8 cellular contexts compared by ENCODE assay signal in the genomic region with DNA sequence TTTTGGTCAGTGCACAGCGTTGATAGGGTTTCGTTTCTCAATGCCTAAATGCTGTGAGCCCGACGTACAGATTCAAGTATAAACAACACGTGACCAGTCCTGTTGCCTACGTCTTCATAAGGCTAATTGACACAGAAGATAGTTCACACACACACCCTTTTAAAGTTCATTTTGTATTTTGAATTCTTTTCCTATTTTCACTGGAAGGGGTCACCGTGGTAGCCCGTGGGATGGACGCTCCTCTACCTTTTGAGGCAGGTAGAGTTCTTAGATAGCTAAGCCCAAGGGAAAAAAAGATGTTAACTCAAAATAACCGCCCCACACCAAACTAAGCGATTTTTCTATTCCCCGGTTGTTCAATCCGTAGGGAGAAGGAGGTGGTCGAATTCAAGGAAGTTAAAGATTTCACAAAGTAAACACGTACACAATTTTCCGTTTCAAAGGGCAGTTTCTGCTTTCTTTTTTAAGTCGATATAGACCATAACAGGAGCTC. TPM values are rescaled to one million over a fixed set of nuclear protein-coding genes. Genes with fewer than 3 reads are reported as not detected.
DNase-seq lines count a peak whose midpoint lies in the region; ATAC-seq and TF ChIP-seq lines count a peak whose summit lies in the region.

No MANE protein-coding gene starts in this region.

- H3K27ac Mint-ChIP-seq in Calu3 (ENCODE audit: unreplicated experiment), result peak overlapping the region; percentile 88
- H3K27ac Mint-ChIP-seq in activated T-helper 1 cell treated with anti-CD3 and anti-CD28 coated beads, Interleukin-12 subunit alpha, Interleukin-12 subunit beta, Interleukin-2, Interleukin-4 antibody, amounts not matched to agents 30 ng/mL and 10 ng/mL and 1 ng/mL, durations not matched to agents 14 hours and 24 hours and 36 hours, result peak overlapping the region; percentile 99

- H3K36me3 Mint-ChIP-seq in Calu3 (ENCODE audit: insufficient read depth, unreplicated experiment), result peaks cover 48% of the 10 kb centered on the region
- peaks cover 18% of the 10 kb centered on the region for H3K36me3 Mint-ChIP-seq in activated T-helper 1 cell treated with anti-CD3 and anti-CD28 coated beads, Interleukin-12 subunit alpha, Interleukin-12 subunit beta, Interleukin-2, Interleukin-4 antibody, amounts not matched to agents 30 ng/mL and 10 ng/mL and 1 ng/mL, durations not matched to agents 14 hours and 24 hours and 36 hours (ENCODE audit: low read depth)

- peaks cover 62% of the 10 kb centered on the region for H3K4me1 Mint-ChIP-seq in Calu3 (ENCODE audit: low read depth, unreplicated experiment)
- H3K4me1 Mint-ChIP-seq in activated T-helper 1 cell treated with anti-CD3 and anti-CD28 coated beads, Interleukin-12 subunit alpha, Interleukin-12 subunit beta, Interleukin-2, Interleukin-4 antibody, amounts not matched to agents 30 ng/mL and 10 ng/mL and 1 ng/mL, durations not matched to agents 14 hours and 24 hours and 36 hours (ENCODE audit: low read depth), result peaks cover 70% of the 10 kb centered on the region

- H3K27me3 ChIP-seq in foreskin keratinocyte, result no peaks in the 10 kb centered on the region
- H3K27me3 ChIP-seq in prostate gland (replicated peaks; ENCODE audit: insufficient read depth), result no peaks in the 10 kb centered on the region

- no peaks in the 10 kb centered on the region for H3K36me3 ChIP-seq in prostate gland

- no peak for TF ChIP-seq CTCF in Calu3 (IDR thresholded peaks at IDR 0.05; ENCODE audit: unreplicated experiment)
- no peak for TF ChIP-seq CTCF in foreskin keratinocyte (conservative IDR thresholded peaks at IDR 0.05)
- no peak for TF ChIP-seq CTCF in prostate gland (IDR thresholded peaks at IDR 0.05)

- DNase-seq in Calu3 (peak; percentile 22), NCI-H69 (lab: John Stamatoyannopoulos, UW) (peak; percentile 79), foreskin keratinocyte (peak; percentile 45 to 65), prostate gland (ENCODE audit: low spot score) (peak; percentile 53), COLO829 (ENCODE audit: low spot score) (no peak)
- DNase-seq in activated T-helper 1 cell treated with anti-CD3 and anti-CD28 coated beads, Interleukin-12 subunit alpha, Interleukin-12 subunit beta, Interleukin-2, Interleukin-4 antibody, amounts not matched to agents 30 ng/mL and 10 ng/mL and 1 ng/mL, durations not matched to agents 14 hours and 24 hours and 36 hours (ENCODE audit: low spot score), result peak; percentile 27

- H3K4me3 Mint-ChIP-seq in Calu3 (ENCODE audit: low read depth, unreplicated experiment), result peak overlapping the region; percentile 89
- H3K4me3 Mint-ChIP-seq in activated T-helper 1 cell treated with anti-CD3 and anti-CD28 coated beads, Interleukin-12 subunit alpha, Interleukin-12 subunit beta, Interleukin-2, Interleukin-4 antibody, amounts not matched to agents 30 ng/mL and 10 ng/mL and 1 ng/mL, durations not matched to agents 14 hours and 24 hours and 36 hours, result peak overlapping the region; percentile 90

- ATAC-seq in GM19023 (IDR thresholded peaks at IDR 0.05; ENCODE audit: unreplicated experiment) (peak; percentile 21), HG03175 (IDR thresholded peaks at IDR 0.05; ENCODE audit: unreplicated experiment) (peak; percentile 38), foreskin keratinocyte (peak; percentile 39)

- TF ChIP-seq POLR2A in prostate gland (IDR thresholded peaks at IDR 0.05), result peak; percentile 45

- H3K9me3 Mint-ChIP-seq in Calu3 (ENCODE audit: low read depth, unreplicated experiment), result no peaks in the 10 kb centered on the region
- H3K9me3 Mint-ChIP-seq in activated T-helper 1 cell treated with anti-CD3 and anti-CD28 coated beads, Interleukin-12 subunit alpha, Interleukin-12 subunit beta, Interleukin-2, Interleukin-4 antibody, amounts not matched to agents 30 ng/mL and 10 ng/mL and 1 ng/mL, durations not matched to agents 14 hours and 24 hours and 36 hours, result no peaks in the 10 kb centered on the region

- peak overlapping the region; percentile 94 to 99 for H3K4me3 ChIP-seq in prostate gland

- CTCF ChIA-PET in Calu3 (lab: Charles Lee), result interaction anchor here (0.7 to 2.4 kb wide), 3 partner anchors 16 to 52 kb away, joined by 3 to 9 read pairs (median 4); no protein-coding TSS in a partner anchor

- no peaks in the 10 kb centered on the region for H3K9me3 ChIP-seq in prostate gland

- H3K4me1 ChIP-seq in foreskin keratinocyte (peaks cover 12% of the 10 kb centered on the region), prostate gland (replicated peaks) (peaks cover 5% of the 10 kb centered on the region)

- BruUV-seq in Calu3 (replicated peaks; lab: Mats Ljungman, UMichigan), result TSS peak; percentile 44

- H3K27ac ChIP-seq in foreskin keratinocyte (peak overlapping the region; percentile 89), prostate gland (peak overlapping the region; percentile 99)

- WGBS in prostate gland, result under 1% methylated on average over 17 of the region's 17 CpGs

- intact Hi-C loops in Calu3 (cut with micrococcal nuclease; ENCODE audit: unreplicated experiment), result no loop called here
- intact Hi-C loops in activated T-helper 1 cell treated with anti-CD3 and anti-CD28 coated beads, Interleukin-12 subunit alpha, Interleukin-12 subunit beta, Interleukin-2, Interleukin-4 antibody, amounts not matched to agents 30 ng/mL and 10 ng/mL and 1 ng/mL, durations not matched to agents 14 hours and 24 hours and 36 hours (cut with micrococcal nuclease), result loop anchor here (1.0 to 2.0 kb wide), 6 partner anchors 9 to 239 kb away; partner anchors contain the start of gene BBS9
- intact Hi-C loops in prostate gland (cut with DNase I), result loop anchor here (5.0 to 10.0 kb wide), 4 partner anchors 52 to 172 kb away; partner anchors contain the start of genes FKBP9 and NT5C3A

- no peaks in the 10 kb centered on the region for H3K27me3 Mint-ChIP-seq in Calu3 (ENCODE audit: unreplicated experiment)
- peaks cover 2% of the 10 kb centered on the region for H3K27me3 Mint-ChIP-seq in activated T-helper 1 cell treated with anti-CD3 and anti-CD28 coated beads, Interleukin-12 subunit alpha, Interleukin-12 subunit beta, Interleukin-2, Interleukin-4 antibody, amounts not matched to agents 30 ng/mL and 10 ng/mL and 1 ng/mL, durations not matched to agents 14 hours and 24 hours and 36 hours (ENCODE audit: insufficient read depth)

RNA-seq across cellular contexts. Expression of gene KBTBD2, which starts 1.0 kb away (rescaled TPM):
- total RNA-seq in Calu3 (2022) (54.2 and 58.7 TPM in 2 replicates), foreskin keratinocyte (31.1 and 31.2 TPM in 2 replicates), prostate gland (10 to 100 TPM; 13.3 to 38.7 TPM)
- 29.0 and 34.0 TPM in 2 replicates for total RNA-seq in activated T-helper 1 cell treated with anti-CD3 and anti-CD28 coated beads, Interleukin-12 subunit alpha, Interleukin-12 subunit beta, Interleukin-2, Interleukin-4 antibody, amounts not matched to agents 30 ng/mL and 10 ng/mL and 1 ng/mL, durations not matched to agents 14 hours and 24 hours and 36 hours
- 12.6 and 14.4 TPM in 2 replicates for polyA plus RNA-seq in foreskin keratinocyte
